Comparison of ENCODE assay signal across 24 cellular contexts in genomic region chr11:14873632-14874031, GRCh38.
"Had no signal": no experiment of that assay in that cellular context is flagged by ENCODE, and none has a peak within 500 bp of the region (broad histone marks: within the 10 kb centered on the region; RNA-seq: fewer than 3 reads in every experiment).

No MANE protein-coding gene starts in this region.

- H3K4me1 Mint-ChIP-seq: neural progenitor cell had no signal

- H3K9me3 ChIP-seq: heart right ventricle, mucosa of descending colon, pancreas, psoas muscle, right lobe of liver, spleen, testis, tibial nerve, upper lobe of right lung, vagina had no signal

- H3K27me3 ChIP-seq: heart right ventricle, neural progenitor cell, pancreas, right lobe of liver, spleen, testis, tibial nerve, upper lobe of right lung, vagina had no signal

- H3K4me1 ChIP-seq: heart right ventricle, neural progenitor cell, pancreas, psoas muscle, right lobe of liver, spleen, testis, tibial nerve, upper lobe of right lung, vagina had no signal

- H3K4me3 ChIP-seq: heart right ventricle, mucosa of descending colon, neural progenitor cell, pancreas, psoas muscle, right lobe of liver, spleen, testis, tibial nerve, upper lobe of right lung, vagina had no signal

- H3K36me3 Mint-ChIP-seq: neural progenitor cell had no signal

- H3K27ac Mint-ChIP-seq: dendritic cell treated with granulocyte-macrophage colony-stimulating factor and Interleukin-4, amounts not matched to agents 40 ng/mL and 50 ng/mL, for 4 days; natural killer cell treated with Interleukin-12 subunit alpha and Interleukin-12 subunit beta and Interleukin-15 and Interleukin-18, amount 100 ng/mL, for 72 hours; neural progenitor cell; stimulated activated memory B cell treated with anti-CD40 and anti-IgM and Interleukin-4, amounts not matched to agents 10 μg/mL and 1 μg/mL and 100 μg/mL, for 72 hours had no signal

- H3K36me3 ChIP-seq: neural progenitor cell had no signal

- H3K27me3 Mint-ChIP-seq: dendritic cell treated with granulocyte-macrophage colony-stimulating factor and Interleukin-4, amounts not matched to agents 40 ng/mL and 50 ng/mL, for 4 days; natural killer cell treated with Interleukin-12 subunit alpha and Interleukin-12 subunit beta and Interleukin-15 and Interleukin-18, amount 100 ng/mL, for 72 hours; stimulated activated memory B cell treated with anti-CD40 and anti-IgM and Interleukin-4, amounts not matched to agents 10 μg/mL and 1 μg/mL and 100 μg/mL, for 72 hours; stimulated activated naive CD8-positive, alpha-beta T cell treated with anti-CD3 and anti-CD28 coated beads, Interleukin-15, Interleukin-2, amounts not matched to agents 100 ng/mL and 50 ng/mL, for 24 hours had no signal

- H3K4me3 Mint-ChIP-seq: dendritic cell treated with granulocyte-macrophage colony-stimulating factor and Interleukin-4, amounts not matched to agents 40 ng/mL and 50 ng/mL, for 4 days; natural killer cell treated with Interleukin-12 subunit alpha and Interleukin-12 subunit beta and Interleukin-15 and Interleukin-18, amount 100 ng/mL, for 72 hours; neural progenitor cell; stimulated activated memory B cell treated with anti-CD40 and anti-IgM and Interleukin-4, amounts not matched to agents 10 μg/mL and 1 μg/mL and 100 μg/mL, for 72 hours; stimulated activated naive CD8-positive, alpha-beta T cell treated with anti-CD3 and anti-CD28 coated beads, Interleukin-15, Interleukin-2, amounts not matched to agents 100 ng/mL and 50 ng/mL, for 24 hours had no signal

- DNase-seq: heart right ventricle; hypothalamus; kidney glomerular epithelial cell; mammary epithelial cell; mucosa of descending colon; nucleus accumbens; pancreas; psoas muscle; retina; right lobe of liver; spleen; stimulated activated CD4-positive, alpha-beta T cell treated with anti-CD3 and anti-CD28 coated beads, Interleukin-15, amount 100 ng/mL, for 24 hours; stimulated activated CD4-positive, alpha-beta T cell treated with anti-CD3 and anti-CD28 coated beads, Interleukin-1b, Interleukin-23, amount 100 ng/mL, for 48 hours; stimulated activated CD4-positive, alpha-beta T cell treated with anti-CD3 and anti-CD28 coated beads, Interleukin-4, amount 100 ng/mL, for 24 hours; testis; upper lobe of right lung had no signal

- ATAC-seq: heart right ventricle; left lobe of liver; mucosa of descending colon; natural killer cell treated with Interleukin-12 subunit alpha and Interleukin-12 subunit beta and Interleukin-15 and Interleukin-18, amount 100 ng/mL, for 72 hours; pancreas; psoas muscle; right lobe of liver; stimulated activated memory B cell treated with anti-CD40 and anti-IgM and Interleukin-4, amounts not matched to agents 10 μg/mL and 1 μg/mL and 100 μg/mL, for 72 hours; upper lobe of right lung had no signal

- H3K9me3 Mint-ChIP-seq: dendritic cell treated with granulocyte-macrophage colony-stimulating factor and Interleukin-4, amounts not matched to agents 40 ng/mL and 50 ng/mL, for 4 days; natural killer cell treated with Interleukin-12 subunit alpha and Interleukin-12 subunit beta and Interleukin-15 and Interleukin-18, amount 100 ng/mL, for 72 hours; neural progenitor cell; stimulated activated memory B cell treated with anti-CD40 and anti-IgM and Interleukin-4, amounts not matched to agents 10 μg/mL and 1 μg/mL and 100 μg/mL, for 72 hours; stimulated activated naive CD8-positive, alpha-beta T cell treated with anti-CD3 and anti-CD28 coated beads, Interleukin-15, Interleukin-2, amounts not matched to agents 100 ng/mL and 50 ng/mL, for 24 hours had no signal

- H3K27ac ChIP-seq: heart right ventricle, neural progenitor cell, pancreas, psoas muscle, right lobe of liver, spleen, testis, upper lobe of right lung, vagina had no signal
